1 cellular context compared by ENCODE assay signal in the genomic region with DNA sequence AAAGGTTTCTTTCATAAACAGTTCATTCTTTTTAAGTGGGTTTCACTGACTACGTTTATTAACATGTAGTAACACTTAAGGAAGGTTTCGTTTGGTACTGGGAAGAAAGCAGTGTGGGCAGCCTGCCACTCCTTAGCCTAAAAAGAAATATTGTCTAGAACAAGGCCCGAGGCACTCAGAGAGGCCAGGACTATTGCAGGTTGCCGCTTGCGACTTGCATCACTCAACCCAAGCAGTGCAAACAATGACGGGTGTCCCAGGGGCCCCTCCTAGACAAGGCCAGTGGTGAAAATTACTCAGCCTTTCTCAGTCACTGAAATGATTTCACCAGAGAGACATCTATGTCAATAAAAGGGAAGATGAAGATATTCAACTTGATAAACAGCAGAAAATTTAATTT.
A peak's percentile ranks its signal among the peaks of the same experiment; 100 is the strongest.
TF ChIP-seq lines count a peak whose summit lies in the region.

No MANE protein-coding gene starts in this region.

TF ChIP-seq in HepG2, 621 proteins besides CTCF, POLR2A, EP300 and RAD21 (continued from another document and continues in another):
- TF ChIP-seq SIX1 (CRISPR knock-in tag; IDR thresholded peaks at IDR 0.05; ENCODE audit: borderline replicate concordance) (no peak), ZNF24 (IDR thresholded peaks at IDR 0.05) (no peak), DRAP1 (CRISPR knock-in tag; IDR thresholded peaks at IDR 0.05) (no peak), KAT8 (CRISPR knock-in tag; IDR thresholded peaks at IDR 0.05) (no peak), HMG20A (CRISPR knock-in tag; IDR thresholded peaks at IDR 0.05; ENCODE audit: borderline replicate concordance) (peak; percentile 75), MXD1 (CRISPR knock-in tag; IDR thresholded peaks at IDR 0.05) (no peak), FOXA3 (CRISPR knock-in tag; IDR thresholded peaks at IDR 0.05) (peak; percentile 70), FOSL2 (CRISPR knock-in tag; IDR thresholded peaks at IDR 0.05) (peak; percentile 89), JARID2 (CRISPR knock-in tag; IDR thresholded peaks at IDR 0.05; ENCODE audit: insufficient replicate concordance) (no peak), JDP2 (CRISPR knock-in tag; IDR thresholded peaks at IDR 0.05; ENCODE audit: borderline replicate concordance) (no peak), GATAD2A (CRISPR knock-in tag; IDR thresholded peaks at IDR 0.05) (peak; percentile 78), TP53 (CRISPR knock-in tag; conservative IDR thresholded peaks at IDR 0.05) (no peak), ZFP36L2 (CRISPR knock-in tag; IDR thresholded peaks at IDR 0.05) (no peak), ZSCAN9 (CRISPR knock-in tag; IDR thresholded peaks at IDR 0.05; ENCODE audit: borderline replicate concordance) (no peak), EEA1 (CRISPR knock-in tag; IDR thresholded peaks at IDR 0.05; ENCODE audit: borderline replicate concordance) (no peak), RAD51 (IDR thresholded peaks at IDR 0.05; ENCODE audit: borderline replicate concordance) (no peak), ZNF160 (CRISPR knock-in tag; IDR thresholded peaks at IDR 0.05) (no peak), KMT2B (CRISPR knock-in tag; IDR thresholded peaks at IDR 0.05) (no peak), JUNB (CRISPR knock-in tag; IDR thresholded peaks at IDR 0.05; ENCODE audit: borderline replicate concordance) (no peak), SP140L (CRISPR knock-in tag; IDR thresholded peaks at IDR 0.05; ENCODE audit: borderline replicate concordance) (no peak), KLF15 (CRISPR knock-in tag; IDR thresholded peaks at IDR 0.05; ENCODE audit: borderline replicate concordance) (no peak), ZNF468 (CRISPR knock-in tag; IDR thresholded peaks at IDR 0.05) (no peak), RFXANK (CRISPR knock-in tag; IDR thresholded peaks at IDR 0.05) (no peak), SOX6 (IDR thresholded peaks at IDR 0.05) (no peak), SOX6 (CRISPR knock-in tag; IDR thresholded peaks at IDR 0.05) (peak; percentile 76; the same call in 1 of the 2 replicates), SRF (IDR thresholded peaks at IDR 0.05; ENCODE audit: low read depth, low read length) (no peak), SRSF1 (optimal IDR thresholded peaks at IDR 0.05; ENCODE audit: low read depth, low read length) (no peak), ZNF792 (CRISPR knock-in tag; IDR thresholded peaks at IDR 0.05) (no peak), ZNF644 (CRISPR knock-in tag; IDR thresholded peaks at IDR 0.05; ENCODE audit: low read depth) (peak; percentile 94)
- TF ChIP-seq, protein P1, sequence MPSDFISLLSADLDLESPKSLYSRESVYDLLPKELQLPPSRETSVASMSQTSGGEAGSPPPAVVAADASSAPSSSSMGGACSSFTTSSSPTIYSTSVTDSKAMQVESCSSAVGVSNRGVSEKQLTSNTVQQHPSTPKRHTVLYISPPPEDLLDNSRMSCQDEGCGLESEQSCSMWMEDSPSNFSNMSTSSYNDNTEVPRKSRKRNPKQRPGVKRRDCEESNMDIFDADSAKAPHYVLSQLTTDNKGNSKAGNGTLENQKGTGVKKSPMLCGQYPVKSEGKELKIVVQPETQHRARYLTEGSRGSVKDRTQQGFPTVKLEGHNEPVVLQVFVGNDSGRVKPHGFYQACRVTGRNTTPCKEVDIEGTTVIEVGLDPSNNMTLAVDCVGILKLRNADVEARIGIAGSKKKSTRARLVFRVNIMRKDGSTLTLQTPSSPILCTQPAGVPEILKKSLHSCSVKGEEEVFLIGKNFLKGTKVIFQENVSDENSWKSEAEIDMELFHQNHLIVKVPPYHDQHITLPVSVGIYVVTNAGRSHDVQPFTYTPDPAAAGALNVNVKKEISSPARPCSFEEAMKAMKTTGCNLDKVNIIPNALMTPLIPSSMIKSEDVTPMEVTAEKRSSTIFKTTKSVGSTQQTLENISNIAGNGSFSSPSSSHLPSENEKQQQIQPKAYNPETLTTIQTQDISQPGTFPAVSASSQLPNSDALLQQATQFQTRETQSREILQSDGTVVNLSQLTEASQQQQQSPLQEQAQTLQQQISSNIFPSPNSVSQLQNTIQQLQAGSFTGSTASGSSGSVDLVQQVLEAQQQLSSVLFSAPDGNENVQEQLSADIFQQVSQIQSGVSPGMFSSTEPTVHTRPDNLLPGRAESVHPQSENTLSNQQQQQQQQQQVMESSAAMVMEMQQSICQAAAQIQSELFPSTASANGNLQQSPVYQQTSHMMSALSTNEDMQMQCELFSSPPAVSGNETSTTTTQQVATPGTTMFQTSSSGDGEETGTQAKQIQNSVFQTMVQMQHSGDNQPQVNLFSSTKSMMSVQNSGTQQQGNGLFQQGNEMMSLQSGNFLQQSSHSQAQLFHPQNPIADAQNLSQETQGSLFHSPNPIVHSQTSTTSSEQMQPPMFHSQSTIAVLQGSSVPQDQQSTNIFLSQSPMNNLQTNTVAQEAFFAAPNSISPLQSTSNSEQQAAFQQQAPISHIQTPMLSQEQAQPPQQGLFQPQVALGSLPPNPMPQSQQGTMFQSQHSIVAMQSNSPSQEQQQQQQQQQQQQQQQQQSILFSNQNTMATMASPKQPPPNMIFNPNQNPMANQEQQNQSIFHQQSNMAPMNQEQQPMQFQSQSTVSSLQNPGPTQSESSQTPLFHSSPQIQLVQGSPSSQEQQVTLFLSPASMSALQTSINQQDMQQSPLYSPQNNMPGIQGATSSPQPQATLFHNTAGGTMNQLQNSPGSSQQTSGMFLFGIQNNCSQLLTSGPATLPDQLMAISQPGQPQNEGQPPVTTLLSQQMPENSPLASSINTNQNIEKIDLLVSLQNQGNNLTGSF (CRISPR knock-in tag; IDR thresholded peaks at IDR 0.05) = no peak
- TF ChIP-seq, protein P2, sequence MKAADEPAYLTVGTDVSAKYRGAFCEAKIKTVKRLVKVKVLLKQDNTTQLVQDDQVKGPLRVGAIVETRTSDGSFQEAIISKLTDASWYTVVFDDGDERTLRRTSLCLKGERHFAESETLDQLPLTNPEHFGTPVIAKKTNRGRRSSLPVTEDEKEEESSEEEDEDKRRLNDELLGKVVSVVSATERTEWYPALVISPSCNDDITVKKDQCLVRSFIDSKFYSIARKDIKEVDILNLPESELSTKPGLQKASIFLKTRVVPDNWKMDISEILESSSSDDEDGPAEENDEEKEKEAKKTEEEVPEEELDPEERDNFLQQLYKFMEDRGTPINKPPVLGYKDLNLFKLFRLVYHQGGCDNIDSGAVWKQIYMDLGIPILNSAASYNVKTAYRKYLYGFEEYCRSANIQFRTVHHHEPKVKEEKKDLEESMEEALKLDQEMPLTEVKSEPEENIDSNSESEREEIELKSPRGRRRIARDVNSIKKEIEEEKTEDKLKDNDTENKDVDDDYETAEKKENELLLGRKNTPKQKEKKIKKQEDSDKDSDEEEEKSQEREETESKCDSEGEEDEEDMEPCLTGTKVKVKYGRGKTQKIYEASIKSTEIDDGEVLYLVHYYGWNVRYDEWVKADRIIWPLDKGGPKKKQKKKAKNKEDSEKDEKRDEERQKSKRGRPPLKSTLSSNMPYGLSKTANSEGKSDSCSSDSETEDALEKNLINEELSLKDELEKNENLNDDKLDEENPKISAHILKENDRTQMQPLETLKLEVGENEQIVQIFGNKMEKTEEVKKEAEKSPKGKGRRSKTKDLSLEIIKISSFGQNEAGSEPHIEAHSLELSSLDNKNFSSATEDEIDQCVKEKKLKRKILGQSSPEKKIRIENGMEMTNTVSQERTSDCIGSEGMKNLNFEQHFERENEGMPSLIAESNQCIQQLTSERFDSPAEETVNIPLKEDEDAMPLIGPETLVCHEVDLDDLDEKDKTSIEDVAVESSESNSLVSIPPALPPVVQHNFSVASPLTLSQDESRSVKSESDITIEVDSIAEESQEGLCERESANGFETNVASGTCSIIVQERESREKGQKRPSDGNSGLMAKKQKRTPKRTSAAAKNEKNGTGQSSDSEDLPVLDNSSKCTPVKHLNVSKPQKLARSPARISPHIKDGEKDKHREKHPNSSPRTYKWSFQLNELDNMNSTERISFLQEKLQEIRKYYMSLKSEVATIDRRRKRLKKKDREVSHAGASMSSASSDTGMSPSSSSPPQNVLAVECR (CRISPR knock-in tag; IDR thresholded peaks at IDR 0.05; ENCODE audit: borderline replicate concordance) = no peak
- TF ChIP-seq, protein P3, sequence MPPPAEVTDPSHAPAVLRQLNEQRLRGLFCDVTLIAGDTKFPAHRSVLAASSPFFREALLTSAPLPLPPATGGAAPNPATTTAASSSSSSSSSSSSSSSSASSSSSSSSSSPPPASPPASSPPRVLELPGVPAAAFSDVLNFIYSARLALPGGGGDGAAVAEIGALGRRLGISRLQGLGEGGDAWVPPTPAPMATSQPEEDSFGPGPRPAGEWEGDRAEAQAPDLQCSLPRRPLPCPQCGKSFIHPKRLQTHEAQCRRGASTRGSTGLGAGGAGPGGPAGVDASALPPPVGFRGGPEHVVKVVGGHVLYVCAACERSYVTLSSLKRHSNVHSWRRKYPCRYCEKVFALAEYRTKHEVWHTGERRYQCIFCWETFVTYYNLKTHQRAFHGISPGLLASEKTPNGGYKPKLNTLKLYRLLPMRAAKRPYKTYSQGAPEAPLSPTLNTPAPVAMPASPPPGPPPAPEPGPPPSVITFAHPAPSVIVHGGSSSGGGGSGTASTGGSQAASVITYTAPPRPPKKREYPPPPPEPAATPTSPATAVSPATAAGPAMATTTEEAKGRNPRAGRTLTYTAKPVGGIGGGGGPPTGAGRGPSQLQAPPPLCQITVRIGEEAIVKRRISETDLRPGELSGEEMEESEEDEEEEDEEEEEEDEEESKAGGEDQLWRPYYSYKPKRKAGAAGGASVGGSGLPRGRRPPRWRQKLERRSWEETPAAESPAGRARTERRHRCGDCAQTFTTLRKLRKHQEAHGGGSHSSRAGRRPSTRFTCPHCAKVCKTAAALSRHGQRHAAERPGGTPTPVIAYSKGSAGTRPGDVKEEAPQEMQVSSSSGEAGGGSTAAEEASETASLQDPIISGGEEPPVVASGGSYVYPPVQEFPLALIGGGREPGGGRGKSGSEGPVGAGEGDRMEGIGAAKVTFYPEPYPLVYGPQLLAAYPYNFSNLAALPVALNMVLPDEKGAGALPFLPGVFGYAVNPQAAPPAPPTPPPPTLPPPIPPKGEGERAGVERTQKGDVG (CRISPR knock-in tag; IDR thresholded peaks at IDR 0.05; ENCODE audit: borderline replicate concordance) = no peak
- TF ChIP-seq, protein P4, sequence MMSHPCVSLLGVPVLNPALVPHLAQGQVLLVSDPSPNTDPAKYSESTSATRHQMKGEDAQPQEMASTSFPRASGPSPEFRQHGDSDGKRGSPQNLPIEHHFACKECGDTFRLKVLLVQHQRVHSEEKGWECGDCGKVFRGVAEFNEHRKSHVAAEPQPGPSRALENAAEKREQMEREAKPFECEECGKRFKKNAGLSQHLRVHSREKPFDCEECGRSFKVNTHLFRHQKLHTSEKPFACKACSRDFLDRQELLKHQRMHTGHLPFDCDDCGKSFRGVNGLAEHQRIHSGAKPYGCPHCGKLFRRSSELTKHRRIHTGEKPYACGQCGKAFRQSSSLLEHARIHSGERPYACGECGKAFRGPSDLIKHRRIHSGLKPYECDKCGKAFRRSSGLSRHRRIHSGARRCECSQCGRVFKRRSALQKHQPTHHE (CRISPR knock-in tag; IDR thresholded peaks at IDR 0.05; ENCODE audit: borderline replicate concordance) = no peak
- TF ChIP-seq, protein P5, sequence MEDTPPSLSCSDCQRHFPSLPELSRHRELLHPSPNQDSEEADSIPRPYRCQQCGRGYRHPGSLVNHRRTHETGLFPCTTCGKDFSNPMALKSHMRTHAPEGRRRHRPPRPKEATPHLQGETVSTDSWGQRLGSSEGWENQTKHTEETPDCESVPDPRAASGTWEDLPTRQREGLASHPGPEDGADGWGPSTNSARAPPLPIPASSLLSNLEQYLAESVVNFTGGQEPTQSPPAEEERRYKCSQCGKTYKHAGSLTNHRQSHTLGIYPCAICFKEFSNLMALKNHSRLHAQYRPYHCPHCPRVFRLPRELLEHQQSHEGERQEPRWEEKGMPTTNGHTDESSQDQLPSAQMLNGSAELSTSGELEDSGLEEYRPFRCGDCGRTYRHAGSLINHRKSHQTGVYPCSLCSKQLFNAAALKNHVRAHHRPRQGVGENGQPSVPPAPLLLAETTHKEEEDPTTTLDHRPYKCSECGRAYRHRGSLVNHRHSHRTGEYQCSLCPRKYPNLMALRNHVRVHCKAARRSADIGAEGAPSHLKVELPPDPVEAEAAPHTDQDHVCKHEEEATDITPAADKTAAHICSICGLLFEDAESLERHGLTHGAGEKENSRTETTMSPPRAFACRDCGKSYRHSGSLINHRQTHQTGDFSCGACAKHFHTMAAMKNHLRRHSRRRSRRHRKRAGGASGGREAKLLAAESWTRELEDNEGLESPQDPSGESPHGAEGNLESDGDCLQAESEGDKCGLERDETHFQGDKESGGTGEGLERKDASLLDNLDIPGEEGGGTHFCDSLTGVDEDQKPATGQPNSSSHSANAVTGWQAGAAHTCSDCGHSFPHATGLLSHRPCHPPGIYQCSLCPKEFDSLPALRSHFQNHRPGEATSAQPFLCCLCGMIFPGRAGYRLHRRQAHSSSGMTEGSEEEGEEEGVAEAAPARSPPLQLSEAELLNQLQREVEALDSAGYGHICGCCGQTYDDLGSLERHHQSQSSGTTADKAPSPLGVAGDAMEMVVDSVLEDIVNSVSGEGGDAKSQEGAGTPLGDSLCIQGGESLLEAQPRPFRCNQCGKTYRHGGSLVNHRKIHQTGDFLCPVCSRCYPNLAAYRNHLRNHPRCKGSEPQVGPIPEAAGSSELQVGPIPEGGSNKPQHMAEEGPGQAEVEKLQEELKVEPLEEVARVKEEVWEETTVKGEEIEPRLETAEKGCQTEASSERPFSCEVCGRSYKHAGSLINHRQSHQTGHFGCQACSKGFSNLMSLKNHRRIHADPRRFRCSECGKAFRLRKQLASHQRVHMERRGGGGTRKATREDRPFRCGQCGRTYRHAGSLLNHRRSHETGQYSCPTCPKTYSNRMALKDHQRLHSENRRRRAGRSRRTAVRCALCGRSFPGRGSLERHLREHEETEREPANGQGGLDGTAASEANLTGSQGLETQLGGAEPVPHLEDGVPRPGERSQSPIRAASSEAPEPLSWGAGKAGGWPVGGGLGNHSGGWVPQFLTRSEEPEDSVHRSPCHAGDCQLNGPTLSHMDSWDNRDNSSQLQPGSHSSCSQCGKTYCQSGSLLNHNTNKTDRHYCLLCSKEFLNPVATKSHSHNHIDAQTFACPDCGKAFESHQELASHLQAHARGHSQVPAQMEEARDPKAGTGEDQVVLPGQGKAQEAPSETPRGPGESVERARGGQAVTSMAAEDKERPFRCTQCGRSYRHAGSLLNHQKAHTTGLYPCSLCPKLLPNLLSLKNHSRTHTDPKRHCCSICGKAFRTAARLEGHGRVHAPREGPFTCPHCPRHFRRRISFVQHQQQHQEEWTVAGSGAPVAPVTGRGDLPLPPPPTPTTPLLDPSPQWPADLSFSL (CRISPR knock-in tag; IDR thresholded peaks at IDR 0.05) = no peak
